ENCODE assay signal across 29 cellular contexts in the genomic region with DNA sequence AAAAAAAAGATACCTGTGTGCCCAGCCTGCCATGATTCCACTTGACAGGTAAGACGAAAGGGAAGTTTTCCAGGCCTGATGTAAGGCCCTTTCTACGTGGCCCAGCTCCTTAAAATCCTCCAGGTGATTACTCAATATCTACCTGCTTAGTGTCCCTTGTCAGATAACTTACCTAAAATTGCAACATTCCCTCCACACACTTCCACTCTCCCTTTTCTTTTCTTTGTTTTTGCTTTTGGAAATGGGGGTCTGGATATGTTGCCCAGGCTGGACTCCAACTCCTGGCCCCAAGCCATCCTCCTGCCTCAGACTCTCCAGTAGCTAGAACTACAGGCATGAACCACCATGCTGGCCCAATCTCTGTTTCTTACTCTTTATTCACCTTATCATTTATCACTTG. TPM values are rescaled to one million over a fixed set of nuclear protein-coding genes. Genes with fewer than 3 reads are reported as not detected.
"Had no signal": no experiment of that assay in that cellular context is flagged by ENCODE, and none has a peak within 500 bp of the region (broad histone marks: within the 10 kb centered on the region; RNA-seq: fewer than 3 reads in every experiment).

No MANE protein-coding gene starts in this region.

- H3K27me3 Mint-ChIP-seq: stimulated activated naive CD8-positive, alpha-beta T cell treated with anti-CD3 and anti-CD28 coated beads, Interleukin-15, amount 100 ng/mL, for 72 hours had no signal

- H3K4me2 ChIP-seq: smooth muscle cell had no signal

- H3K4me3 Mint-ChIP-seq: endodermal cell; naive thymus-derived CD8-positive, alpha-beta T cell; stimulated activated naive CD8-positive, alpha-beta T cell treated with anti-CD3 and anti-CD28 coated beads, Interleukin-15, amount 100 ng/mL, for 72 hours had no signal

- H3K9ac ChIP-seq: parathyroid adenoma had no signal

- H3K27me3 ChIP-seq: gastrocnemius medialis, suprapubic skin, transverse colon, vagina had no signal

- DNase-seq: effector CD8-positive, alpha-beta T cell; endodermal cell; foreskin fibroblast; gastrocnemius medialis; head of caudate nucleus; lower lobe of right lung; naive thymus-derived CD8-positive, alpha-beta T cell; stimulated activated CD4-positive, alpha-beta T cell treated with anti-CD3 and anti-CD28 coated beads, Interleukin-12 subunit alpha, Interleukin-12 subunit beta, amount 100 ng/mL, for 4 hours; stimulated activated CD4-positive, alpha-beta T cell treated with anti-CD3 and anti-CD28 coated beads, Interleukin-1b, Interleukin-23, amount 100 ng/mL, for 48 hours; stimulated activated CD4-positive, alpha-beta T cell treated with anti-CD3 and anti-CD28 coated beads, Interleukin-4, amount 100 ng/mL, for 1 hour; stimulated activated CD8-positive, alpha-beta memory T cell treated with anti-CD3 and anti-CD28 coated beads, Interleukin-4, amount 100 ng/mL, for 48 hours; stimulated activated naive CD4-positive, alpha-beta T cell; stimulated activated naive CD8-positive, alpha-beta T cell treated with anti-CD3 and anti-CD28 coated beads, Interleukin-15, amount 100 ng/mL, for 72 hours; transverse colon had no signal

- H3K9me3 Mint-ChIP-seq: endodermal cell; stimulated activated naive CD8-positive, alpha-beta T cell treated with anti-CD3 and anti-CD28 coated beads, Interleukin-15, amount 100 ng/mL, for 72 hours had no signal

- H3K27ac ChIP-seq: epithelial cell of prostate, gastrocnemius medialis, lower lobe of right lung, parathyroid adenoma, suprapubic skin, transverse colon, vagina had no signal

- FAIRE-seq: keratinocyte had no signal

- H3K36me3 ChIP-seq: gastrocnemius medialis, lower lobe of right lung, suprapubic skin, transverse colon, vagina had no signal

- H3K4me1 Mint-ChIP-seq: endodermal cell had no signal

- H3K27ac Mint-ChIP-seq: endodermal cell; progenitor cell of endocrine pancreas; stimulated activated naive CD8-positive, alpha-beta T cell treated with anti-CD3 and anti-CD28 coated beads, Interleukin-15, amount 100 ng/mL, for 72 hours had no signal

- H2AFZ ChIP-seq: parathyroid adenoma had no signal

- H3K4me3 ChIP-seq: gastrocnemius medialis, lower lobe of right lung, smooth muscle cell, suprapubic skin, transverse colon, vagina had no signal

- H3K4me1 ChIP-seq: gastrocnemius medialis, lower lobe of right lung, suprapubic skin, transverse colon, vagina had no signal

- H3K9me3 ChIP-seq: gastrocnemius medialis, lower lobe of right lung, suprapubic skin, transverse colon, vagina had no signal

RNA-seq across cellular contexts. Expression of a gene that starts 7.3 kb away (rescaled TPM):
- total RNA-seq: endodermal cell; esophagus mucosa; glomerular endothelial cell; left ventricle myocardium superior; lower lobe of right lung; mesenteric fat pad; myocyte; naive thymus-derived CD8-positive, alpha-beta T cell; osteoblast; progenitor cell of endocrine pancreas; sciatic nerve; smooth muscle cell; suprapubic skin; transverse colon; ureter; vagina had no signal
